7 cellular contexts compared by ENCODE assay signal in genomic region chr15:20301471-20302081, GRCh38.
DNase-seq lines count a peak whose midpoint lies in the region; ATAC-seq and TF ChIP-seq lines count a peak whose summit lies in the region.
"Not testable (repeated sequence)": the region's sequence is repeated elsewhere in the genome, so short reads cannot be mapped to it uniquely, and the experiment has no call there.

No MANE protein-coding gene starts in this region.

- TF ChIP-seq CTCF in CD14-positive monocyte (IDR thresholded peaks at IDR 0.05); right atrium auricular region (IDR thresholded peaks at IDR 0.05); lung (IDR thresholded peaks at IDR 0.05; ENCODE audit: control extremely low read depth, extremely low read depth); spleen (IDR thresholded peaks at IDR 0.05 in 8 of 11, conservative IDR thresholded peaks at IDR 0.05 in 3 of 11): not testable (repeated sequence)

- intact Hi-C loops in CD14-positive monocyte (cut with micrococcal nuclease); activated CD4-positive, alpha-beta T cell treated with anti-CD3 and anti-CD28 coated beads for 36 hours (cut with DNase I, micrococcal nuclease); activated T-helper 2 cell treated with anti-CD3 and anti-CD28 coated beads, Interferon-gamma antibody, Interleukin-2, Interleukin-4, amounts not matched to agents 10 μg/mL and 5 μg/mL and 100 μg/mL, durations not matched to agents 14 hours and 24 hours and 36 hours (cut with micrococcal nuclease); spleen (cut with DNase I; ENCODE audit: low total_unique reads): not testable (repeated sequence)

- POLR2A ChIA-PET in activated CD4-positive, alpha-beta T cell treated with anti-CD3 and anti-CD28 coated beads for 36 hours (lab: Charles Lee), result not testable (repeated sequence)

- not testable (repeated sequence) for H3K4me1 ChIP-seq in right atrium auricular region; lung (ENCODE audit: control insufficient read depth in 2 of 2, insufficient read depth in 2 of 2, low read length in 2 of 2); spleen

- H3K27me3 ChIP-seq in right atrium auricular region; lung (ENCODE audit: control insufficient read depth, insufficient read depth); spleen (replicated peaks in 1 of 7): not testable (repeated sequence)

- not testable (repeated sequence) for H3K36me3 Mint-ChIP-seq in CD14-positive monocyte; activated CD4-positive, alpha-beta T cell treated with anti-CD3 and anti-CD28 coated beads for 36 hours (ENCODE audit: low read depth); activated T-helper 2 cell treated with anti-CD3 and anti-CD28 coated beads, Interferon-gamma antibody, Interleukin-2, Interleukin-4, amounts not matched to agents 10 μg/mL and 5 μg/mL and 100 μg/mL, durations not matched to agents 14 hours and 24 hours and 36 hours (ENCODE audit: low read depth)

- not testable (repeated sequence) for TF ChIP-seq POLR2A in spleen (IDR thresholded peaks at IDR 0.05)

- not testable (repeated sequence) for H3K36me3 ChIP-seq in right atrium auricular region; lung (ENCODE audit: control insufficient read depth in 2 of 2, insufficient read depth in 2 of 2, low read length in 2 of 2); spleen

- 89 to 92% methylated on average over 12 of the region's 12 CpGs for WGBS in lung, 2 donors
- WGBS in spleen, 5 donors, result 90 to 94% (median 93%) methylated on average over 10 to 12 of the region's 12 CpGs

- CTCF ChIA-PET in activated CD4-positive, alpha-beta T cell treated with anti-CD3 and anti-CD28 coated beads for 36 hours (lab: Charles Lee), result not testable (repeated sequence)

- H3K27ac ChIP-seq in right atrium auricular region; lung (ENCODE audit: low read depth in 1 of 2, low read length in 1 of 2); spleen: not testable (repeated sequence)

- DNase-seq in CD14-positive monocyte (ENCODE audit: low spot score), result peak; percentile 56
- DNase-seq in activated CD4-positive, alpha-beta T cell treated with anti-CD3 and anti-CD28 coated beads for 36 hours, result peak; percentile 6
- DNase-seq in activated T-helper 2 cell treated with anti-CD3 and anti-CD28 coated beads, Interferon-gamma antibody, Interleukin-2, Interleukin-4, amounts not matched to agents 10 μg/mL and 5 μg/mL and 100 μg/mL, durations not matched to agents 14 hours and 24 hours and 36 hours (ENCODE audit: low spot score), result peak; percentile 8
- peak; percentile 56 for DNase-seq in right atrium auricular region (ENCODE audit: low spot score)
- peak; percentile 58 for DNase-seq in islet precursor cell
- peak; percentile 29 for DNase-seq in lung (ENCODE audit: low spot score)
- peak; percentile 84 for DNase-seq in spleen

- H3K4me3 Mint-ChIP-seq in CD14-positive monocyte, result peak overlapping the region in 1 of 2 donors; percentile 41
- not testable (repeated sequence) for H3K4me3 Mint-ChIP-seq in activated CD4-positive, alpha-beta T cell treated with anti-CD3 and anti-CD28 coated beads for 36 hours; activated T-helper 2 cell treated with anti-CD3 and anti-CD28 coated beads, Interferon-gamma antibody, Interleukin-2, Interleukin-4, amounts not matched to agents 10 μg/mL and 5 μg/mL and 100 μg/mL, durations not matched to agents 14 hours and 24 hours and 36 hours (ENCODE audit: low read depth)

- H3K4me3 ChIP-seq in right atrium auricular region, lung, spleen: not testable (repeated sequence)

- ATAC-seq in activated CD4-positive, alpha-beta T cell treated with anti-CD3 and anti-CD28 coated beads for 36 hours; lung (ENCODE audit: insufficient read depth, low FRiP score): not testable (repeated sequence)

- not testable (repeated sequence) for H3K9me3 ChIP-seq in right atrium auricular region
- H3K9me3 ChIP-seq in lung (ENCODE audit: control insufficient read depth in 2 of 2, insufficient read depth in 1 of 2, low read length in 1 of 2) (peaks cover 0 to 22% of the 10 kb centered on the region in 2 donors), spleen (peaks cover 0 to 23% (median 2%) of the 10 kb centered on the region in 8 donors)

- H3K27me3 Mint-ChIP-seq in CD14-positive monocyte (ENCODE audit: low read depth in 3 of 3); activated CD4-positive, alpha-beta T cell treated with anti-CD3 and anti-CD28 coated beads for 36 hours; activated T-helper 2 cell treated with anti-CD3 and anti-CD28 coated beads, Interferon-gamma antibody, Interleukin-2, Interleukin-4, amounts not matched to agents 10 μg/mL and 5 μg/mL and 100 μg/mL, durations not matched to agents 14 hours and 24 hours and 36 hours (ENCODE audit: low read depth): not testable (repeated sequence)

- peak overlapping the region in 1 of 7 donors; percentile 47 for H3K27ac Mint-ChIP-seq in CD14-positive monocyte
- not testable (repeated sequence) for H3K27ac Mint-ChIP-seq in activated CD4-positive, alpha-beta T cell treated with anti-CD3 and anti-CD28 coated beads for 36 hours; activated T-helper 2 cell treated with anti-CD3 and anti-CD28 coated beads, Interferon-gamma antibody, Interleukin-2, Interleukin-4, amounts not matched to agents 10 μg/mL and 5 μg/mL and 100 μg/mL, durations not matched to agents 14 hours and 24 hours and 36 hours

- H3K9me3 Mint-ChIP-seq in CD14-positive monocyte, result peaks cover 30 to 60% (median 43%) of the 10 kb centered on the region in 7 donors
- not testable (repeated sequence) for H3K9me3 Mint-ChIP-seq in activated CD4-positive, alpha-beta T cell treated with anti-CD3 and anti-CD28 coated beads for 36 hours (ENCODE audit: low read depth); activated T-helper 2 cell treated with anti-CD3 and anti-CD28 coated beads, Interferon-gamma antibody, Interleukin-2, Interleukin-4, amounts not matched to agents 10 μg/mL and 5 μg/mL and 100 μg/mL, durations not matched to agents 14 hours and 24 hours and 36 hours

- not testable (repeated sequence) for H3K4me1 Mint-ChIP-seq in CD14-positive monocyte; activated CD4-positive, alpha-beta T cell treated with anti-CD3 and anti-CD28 coated beads for 36 hours; activated T-helper 2 cell treated with anti-CD3 and anti-CD28 coated beads, Interferon-gamma antibody, Interleukin-2, Interleukin-4, amounts not matched to agents 10 μg/mL and 5 μg/mL and 100 μg/mL, durations not matched to agents 14 hours and 24 hours and 36 hours (ENCODE audit: low read depth)

Comparison
In these comparisons a context has a peak if more than half of its experiments do, and no peak if none do; other contexts are left out.
1. DNase-seq: peak in every context shown above with its lines; median percentile 84 in spleen; 58 in islet precursor cell; 56 in CD14-positive monocyte; 56 in right atrium auricular region; 29 in lung; 8 in activated T-helper 2 cell treated with anti-CD3 and anti-CD28 coated beads, Interferon-gamma antibody, Interleukin-2, Interleukin-4, amounts not matched to agents 10 μg/mL and 5 μg/mL and 100 μg/mL, durations not matched to agents 14 hours and 24 hours and 36 hours; 6 in activated CD4-positive, alpha-beta T cell treated with anti-CD3 and anti-CD28 coated beads for 36 hours.